Comparison of ENCODE assay signal across 23 cellular contexts in genomic region chr10:47348138-47348651, GRCh38. TPM values are rescaled to one million over a fixed set of nuclear protein-coding genes. Genes with fewer than 3 reads are reported as not detected.
DNase-seq lines count a peak whose midpoint lies in the region; ATAC-seq and TF ChIP-seq lines count a peak whose summit lies in the region.
"Had no signal": no experiment of that assay in that cellular context is flagged by ENCODE, and none has a peak within 500 bp of the region (broad histone marks: within the 10 kb centered on the region; RNA-seq: fewer than 3 reads in every experiment).

RBP3 (plus strand) TSS chr10:47348363; CDS start chr10:47348485, 122 bp downstream.

- WGBS in SK-N-SH (ENCODE audit: low lambda C conversion rate), result 35% methylated on average over 3 of the region's 5 CpGs
- 70 to 100% (median 81%) methylated on average over 1 to 5 of the region's 5 CpGs for WGBS in spleen, 5 donors

- TF ChIP-seq CTCF in SK-N-SH (IDR thresholded peaks at IDR 0.05) (no peak), spleen (IDR thresholded peaks at IDR 0.05 in 8 of 11, conservative IDR thresholded peaks at IDR 0.05 in 3 of 11) (no peak), lower lobe of right lung (IDR thresholded peaks at IDR 0.05) (no peak)

- H4K20me1 ChIP-seq in SK-N-SH (ENCODE audit: insufficient read depth), result no peaks in the 10 kb centered on the region
- H4K20me1 ChIP-seq: BLaER1 had no signal

- H3K36me3 ChIP-seq in SK-N-SH (replicated peaks in 1 of 2; ENCODE audit: control insufficient read depth in 1 of 2, insufficient read depth in 2 of 2, low read length in 1 of 2) (no peaks in the 10 kb centered on the region), spleen (no peaks in the 10 kb centered on the region), lower lobe of right lung (no peaks in the 10 kb centered on the region)
- H3K36me3 ChIP-seq: BLaER1, SJSA1 had no signal

- no peaks in the 10 kb centered on the region for H3K79me2 ChIP-seq in SK-N-SH (ENCODE audit: insufficient read depth)

- no peaks in the 10 kb centered on the region for H3F3A ChIP-seq in SK-N-SH (replicated peaks; ENCODE audit: insufficient read depth)

- ATAC-seq in SK-N-SH treated with all-trans-retinoic acid at 6 μM for 48 hours, result no peak
- ATAC-seq in lower lobe of right lung, result no peak
- ATAC-seq: A549; CD8-positive, alpha-beta T cell; Panc1 had no signal

- intact Hi-C loops in spleen (cut with DNase I; ENCODE audit: low total_unique reads), result no loop called here
- intact Hi-C loops in lower lobe of right lung (cut with DNase I), result no loop called here

- peak in 1 of 2 experiments; percentile 59; a peak in 1 of 4 replicates for TF ChIP-seq EP300 in SK-N-SH (IDR thresholded peaks at IDR 0.05; ENCODE audit: borderline replicate concordance in 1 of 2, low read depth in 1 of 2, low read length in 1 of 2)

- no peak within 1 kb of the TSS for H2AFZ ChIP-seq in SK-N-SH (ENCODE audit: low read depth)

- CTCF ChIA-PET in SK-N-SH (lab: Yijun Ruan, JAX), result interaction anchor here (0.9 to 5.2 kb wide), 4 partner anchors 13 to 300 kb away, joined by 3 to 23 read pairs (median 5); no protein-coding TSS in a partner anchor

- TF ChIP-seq RAD21 in SK-N-SH (IDR thresholded peaks at IDR 0.05; ENCODE audit: low read length), result no peak

- no peaks in the 10 kb centered on the region for H3K9me2 ChIP-seq in SK-N-SH

- H3K9me3 ChIP-seq in SK-N-SH (no peaks in the 10 kb centered on the region), spleen (no peaks in the 10 kb centered on the region), lower lobe of right lung (no peaks in the 10 kb centered on the region)
- H3K9me3 ChIP-seq: A549, BLaER1, SJSA1 had no signal

- peak within 1 kb of the TSS in 1 of 2 experiments; percentile 85; a peak in 2 of 4 replicates for H3K27ac ChIP-seq in SK-N-SH (ENCODE audit: low read depth in 2 of 2, low read length in 1 of 2)
- no peak within 1 kb of the TSS for H3K27ac ChIP-seq in spleen
- H3K27ac ChIP-seq in lower lobe of right lung, result no peak within 1 kb of the TSS
- H3K27ac ChIP-seq: A549, BLaER1, HL-60, KMS-11, SJSA1 had no signal

- DNase-seq in SK-N-SH (peak; percentile 81), cerebellar cortex (ENCODE audit: low spot score) (peak; percentile 76), mesenteric fat pad (ENCODE audit: low spot score) (peak; percentile 45), spleen (peak; percentile 37), lower lobe of right lung (no peak), HCEC 1CT (no peak), GM03348 (ENCODE audit: low spot score) (no peak)
- DNase-seq: CD8-positive, alpha-beta T cell; DMS79; HFFc6; MV-4-11; NCI-H1417; NCI-H187; NCI-H345; NCI-H526 treated with DMSO at 0.1 percent for 48 hours had no signal

- no peak within 1 kb of the TSS for H3K4me2 ChIP-seq in SK-N-SH
- H3K4me2 ChIP-seq: A549, BLaER1, KMS-11 had no signal

- H3K4me3 ChIP-seq in SK-N-SH (ENCODE audit: low read depth in 2 of 2, low read length in 1 of 2) (no peak within 1 kb of the TSS), spleen (no peak within 1 kb of the TSS), lower lobe of right lung (no peak within 1 kb of the TSS)
- H3K4me3 ChIP-seq: A549, BLaER1, SJSA1 had no signal

- peaks cover 0 to 33% of the 10 kb centered on the region in 2 experiments; a peak in 2 of 4 replicates for H3K4me1 ChIP-seq in SK-N-SH (ENCODE audit: control insufficient read depth in 1 of 2, insufficient read depth in 2 of 2, low read depth in 1 of 2, low read length in 1 of 2)
- no peaks in the 10 kb centered on the region for H3K4me1 ChIP-seq in spleen
- H3K4me1 ChIP-seq in lower lobe of right lung, result no peaks in the 10 kb centered on the region
- H3K4me1 ChIP-seq: A549, BLaER1, SJSA1 had no signal

- TF ChIP-seq POLR2A in spleen (IDR thresholded peaks at IDR 0.05), result no peak

- H3K9ac ChIP-seq in SK-N-SH, result no peak within 1 kb of the TSS
- H3K9ac ChIP-seq: BLaER1, KMS-11 had no signal

- POLR2A ChIA-PET in SK-N-SH (lab: Yijun Ruan, JAX), result no interaction called here

- H3K27me3 ChIP-seq in SK-N-SH (ENCODE audit: insufficient read depth), result peaks cover 36% of the 10 kb centered on the region
- peaks cover 0 to 5% (median 0%) of the 10 kb centered on the region in 7 donors for H3K27me3 ChIP-seq in spleen (replicated peaks in 1 of 7)
- no peaks in the 10 kb centered on the region for H3K27me3 ChIP-seq in lower lobe of right lung (ENCODE audit: low read depth)
- H3K27me3 ChIP-seq: BLaER1 had no signal

TF ChIP-seq in SK-N-SH, 30 proteins besides CTCF, POLR2A, EP300 and RAD21:
- TF ChIP-seq TCF12 (IDR thresholded peaks at IDR 0.05) (no peak), RCOR1 (IDR thresholded peaks at IDR 0.05; ENCODE audit: low read length) (peak; percentile 76), FOSL2 (IDR thresholded peaks at IDR 0.05; ENCODE audit: borderline replicate concordance, low read depth) (no peak), FOXJ3 (CRISPR knock-in tag; IDR thresholded peaks at IDR 0.05) (peak; percentile 44), GATA2 (CRISPR knock-in tag; IDR thresholded peaks at IDR 0.05) (peak; percentile 84)
TF ChIP-seq in SK-N-SH: peak in this region for 3.

TF ChIP-seq in SK-N-SH treated with all-trans-retinoic acid at 6 μM for 48 hours, 23 proteins besides CTCF, POLR2A, EP300 and RAD21:
- TF ChIP-seq TOX (CRISPR knock-in tag; IDR thresholded peaks at IDR 0.05; ENCODE audit: borderline replicate concordance) (no peak), ZC3H10 (CRISPR knock-in tag; IDR thresholded peaks at IDR 0.05) (no peak), ARNTL (CRISPR knock-in tag; IDR thresholded peaks at IDR 0.05; ENCODE audit: borderline replicate concordance, low read depth) (no peak), CREB5 (CRISPR knock-in tag; IDR thresholded peaks at IDR 0.05; ENCODE audit: low read depth) (no peak), ZNF70 (CRISPR knock-in tag; IDR thresholded peaks at IDR 0.05) (no peak), TCF4 (CRISPR knock-in tag; IDR thresholded peaks at IDR 0.05; ENCODE audit: borderline replicate concordance) (no peak), SNAI2 (CRISPR knock-in tag; IDR thresholded peaks at IDR 0.05) (no peak), ISL1 (CRISPR knock-in tag; IDR thresholded peaks at IDR 0.05) (no peak), OSR1 (CRISPR knock-in tag; IDR thresholded peaks at IDR 0.05) (no peak)

RNA-seq across cellular contexts. Expression of gene RBP3, which starts in this region (rescaled TPM):
- polyA plus RNA-seq in SK-N-SH (2012; rRNA removed), result not detected in 2 replicates
- polyA plus RNA-seq in SK-N-SH (2012; cell fraction: cytosol; rRNA removed), result not detected in 2 replicates
- not detected in 2 replicates for polyA plus RNA-seq in SK-N-SH (2012; cell fraction: nucleus; rRNA removed)
- total RNA-seq in mesenteric fat pad, result not detected
- total RNA-seq in spleen, result not detected
- not detected for polyA plus RNA-seq in spleen
- not detected for total RNA-seq in lower lobe of right lung
- total RNA-seq: CD8-positive, alpha-beta T cell; HFFc6; HT1080; SJSA1 had no signal
- polyA plus RNA-seq: A549 had no signal

Comparison
In these comparisons a context has a peak if more than half of its experiments do, and no peak if none do; other contexts are left out.
1. Peak in DNase-seq in SK-N-SH; RNA of the gene not detected or under 1 TPM.
2. Peak in DNase-seq in mesenteric fat pad; RNA of the gene not detected or under 1 TPM.
3. Peak in DNase-seq in spleen; RNA of the gene not detected or under 1 TPM.